ENCODE assay signal across 8 cellular contexts in the genomic region with DNA sequence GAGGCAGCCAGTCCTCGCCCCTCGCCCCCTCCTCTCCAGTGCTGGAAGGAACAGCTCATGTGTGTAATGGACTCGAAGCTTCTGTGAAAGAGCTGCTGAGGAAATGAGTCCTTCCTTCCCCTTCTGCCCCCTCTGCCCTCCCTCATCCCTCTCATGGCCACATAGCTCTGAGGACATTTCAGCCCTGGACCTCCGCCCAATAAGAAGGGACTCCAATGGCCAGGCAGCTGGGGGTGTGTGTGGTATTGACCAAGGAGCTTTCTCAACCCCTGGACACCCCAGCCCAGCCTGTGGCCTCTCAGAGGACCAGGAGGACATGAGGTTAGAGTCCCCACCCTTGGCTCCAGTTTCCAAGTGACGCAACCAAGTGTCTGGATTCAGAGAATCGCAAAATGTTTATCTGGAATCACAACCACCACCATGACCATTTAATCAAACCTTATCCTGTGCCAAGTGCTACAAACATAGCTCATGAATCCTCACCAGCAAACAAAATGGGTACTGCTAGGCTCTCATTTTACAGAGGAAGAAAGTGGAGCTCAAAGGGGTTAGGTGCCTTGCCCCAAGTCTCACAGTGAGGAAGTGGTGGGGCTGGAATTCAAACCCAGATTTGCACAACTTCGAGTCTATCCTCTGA. TPM values are rescaled to one million over a fixed set of nuclear protein-coding genes. Genes with fewer than 3 reads are reported as not detected.
DNase-seq lines count a peak whose midpoint lies in the region; ATAC-seq and TF ChIP-seq lines count a peak whose summit lies in the region.

No MANE protein-coding gene starts in this region.

- TF ChIP-seq CTCF in fibroblast of lung (conservative IDR thresholded peaks at IDR 0.05 in 1 of 2, IDR thresholded peaks at IDR 0.05 in 1 of 2; ENCODE audit: low read depth in 1 of 2, low read length in 2 of 2) (no peak), prostate gland (IDR thresholded peaks at IDR 0.05) (no peak)

- H3K27me3 ChIP-seq in fibroblast of lung (ENCODE audit: control insufficient read depth, insufficient read depth, low read length) (no peaks in the 10 kb centered on the region), prostate gland (replicated peaks; ENCODE audit: insufficient read depth) (no peaks in the 10 kb centered on the region)

- H3K79me2 ChIP-seq in fibroblast of lung (ENCODE audit: control insufficient read depth, insufficient read depth, low read length) = peaks cover 78% of the 10 kb centered on the region

- H3K9ac ChIP-seq in fibroblast of lung (ENCODE audit: insufficient read depth, low read length) = peak overlapping the region; percentile 18

- no peak for TF ChIP-seq POLR2A in prostate gland (IDR thresholded peaks at IDR 0.05)

- ATAC-seq in HG02642 (IDR thresholded peaks at IDR 0.05; ENCODE audit: poor library complexity, unreplicated experiment) (no peak), GM18909 (IDR thresholded peaks at IDR 0.05; ENCODE audit: poor library complexity, unreplicated experiment) (no peak), GM21390 (IDR thresholded peaks at IDR 0.05; ENCODE audit: unreplicated experiment) (no peak)

- H4K20me1 ChIP-seq in fibroblast of lung (ENCODE audit: control insufficient read depth, extremely low read depth, insufficient read depth, low read length) = no peaks in the 10 kb centered on the region

- H2AFZ ChIP-seq in fibroblast of lung (ENCODE audit: low read length) = no peak overlapping the region

- 29% methylated on average over 7 of the region's 7 CpGs for WGBS in prostate gland

- peaks cover 56% of the 10 kb centered on the region for H3K4me1 ChIP-seq in fibroblast of lung (ENCODE audit: control insufficient read depth, extremely low read depth, insufficient read depth, low read length)
- peaks cover 78% of the 10 kb centered on the region for H3K4me1 ChIP-seq in prostate gland (replicated peaks)

- H3K27ac ChIP-seq in fibroblast of lung (ENCODE audit: insufficient read depth, low read length) (peak overlapping the region; percentile 89), prostate gland (peak overlapping the region; percentile 87 to 92)

- peak overlapping the region; percentile 60 for H3K4me2 ChIP-seq in fibroblast of lung (ENCODE audit: extremely low read depth, insufficient read depth, low read length)

- H3K4me3 ChIP-seq in fibroblast of lung (replicated peaks in 1 of 4; ENCODE audit: control extremely low read depth in 1 of 4, insufficient read depth in 1 of 4, low read depth in 3 of 4, low read length in 4 of 4) = no peak overlapping the region
- H3K4me3 ChIP-seq in prostate gland = no peak overlapping the region

- no peaks in the 10 kb centered on the region for H3K36me3 ChIP-seq in fibroblast of lung (ENCODE audit: control insufficient read depth, insufficient read depth, low read length)
- H3K36me3 ChIP-seq in prostate gland = no peaks in the 10 kb centered on the region

- DNase-seq in Daoy (ENCODE audit: low read depth) (peak; percentile 78), OCI-M1 (lab: John Stamatoyannopoulos, UW) (peak; percentile 91), fibroblast of lung (ENCODE audit: low read depth in 2 of 2) (peak; percentile 76 to 99), prostate gland (ENCODE audit: low spot score) (peak; percentile 86), hippocampal formation (lab: John Stamatoyannopoulos, UW) (no peak)

- H3K9me3 ChIP-seq in fibroblast of lung (ENCODE audit: control insufficient read depth, insufficient read depth, low read depth, low read length) (no peaks in the 10 kb centered on the region), prostate gland (no peaks in the 10 kb centered on the region)

- intact Hi-C loops in prostate gland (cut with DNase I) = no loop called here

RNA-seq across cellular contexts. Expression of a gene that starts 47.8 kb away (rescaled TPM):
- total RNA-seq in Daoy (2014; rRNA removed; shearing (Covaris generic)) = 59.8 and 69.8 TPM in 2 replicates
- 57.3 and 138 TPM in 2 replicates for total RNA-seq in fibroblast of lung
- polyA plus RNA-seq in fibroblast of lung = 131 and 137 TPM in 2 replicates
- polyA plus RNA-seq in fibroblast of lung (2012) = 145 and 152 TPM in 2 replicates
- 228 and 250 TPM in 2 replicates for polyA minus RNA-seq in fibroblast of lung (ENCODE audit: low replicate concordance)
- 100 to 1,000 TPM; 113 to 146 TPM for total RNA-seq in prostate gland

Comparison
In these comparisons a context has a peak if more than half of its experiments do, and no peak if none do; other contexts are left out.
1. DNase-seq: peak in Daoy (single experiment), OCI-M1 (single experiment), fibroblast of lung (2 of 2) and prostate gland (single experiment); none in hippocampal formation (0 of 2).